ENCODE assay signal across 8 cellular contexts in genomic region chr1:37926061-37926924, GRCh38. TPM values are rescaled to one million over a fixed set of nuclear protein-coding genes. Genes with fewer than 3 reads are reported as not detected.
A peak's percentile ranks its signal among the peaks of the same experiment; 100 is the strongest.
DNase-seq lines count a peak whose midpoint lies in the region; ATAC-seq lines count a peak whose summit lies in the region.

No MANE protein-coding gene starts in this region.

- H3K9me3 Mint-ChIP-seq in activated T-cell treated with anti-CD3 and anti-CD28 coated beads, Interleukin-2, amount 50 U/mL, for 4 hours = no peaks in the 10 kb centered on the region
- H3K9me3 Mint-ChIP-seq in activated naive CD8-positive, alpha-beta T cell treated with anti-CD3 and anti-CD28 coated beads, Interleukin-2, amount 10 ng/mL, durations not matched to agents 7 days and 5 days = no peaks in the 10 kb centered on the region

- POLR2A ChIA-PET in activated naive CD8-positive, alpha-beta T cell treated with anti-CD3 and anti-CD28 coated beads, Interleukin-2, amount 10 ng/mL, durations not matched to agents 7 days and 5 days (lab: Charles Lee) = interaction anchor here (0.8 to 1.3 kb wide), 7 partner anchors 12 to 117 kb away, joined by 3 to 4 read pairs (median 3); partner anchors contain the start of genes INPP5B, MTF1 and SF3A3

- no peaks in the 10 kb centered on the region for H3K27me3 Mint-ChIP-seq in activated T-cell treated with anti-CD3 and anti-CD28 coated beads, Interleukin-2, amount 50 U/mL, for 4 hours (ENCODE audit: low read depth)
- no peaks in the 10 kb centered on the region for H3K27me3 Mint-ChIP-seq in activated naive CD8-positive, alpha-beta T cell treated with anti-CD3 and anti-CD28 coated beads, Interleukin-2, amount 10 ng/mL, durations not matched to agents 7 days and 5 days

- H3K27ac Mint-ChIP-seq in activated naive CD8-positive, alpha-beta T cell treated with anti-CD3 and anti-CD28 coated beads, Interleukin-2, amount 10 ng/mL, durations not matched to agents 7 days and 5 days = peak overlapping the region; percentile 84

- H3K36me3 Mint-ChIP-seq in activated T-cell treated with anti-CD3 and anti-CD28 coated beads, Interleukin-2, amount 50 U/mL, for 4 hours (ENCODE audit: insufficient read depth) = peaks cover 2% of the 10 kb centered on the region
- peaks cover 19% of the 10 kb centered on the region for H3K36me3 Mint-ChIP-seq in activated naive CD8-positive, alpha-beta T cell treated with anti-CD3 and anti-CD28 coated beads, Interleukin-2, amount 10 ng/mL, durations not matched to agents 7 days and 5 days

- peak overlapping the region; percentile 25 for H3K4me3 Mint-ChIP-seq in activated T-cell treated with anti-CD3 and anti-CD28 coated beads, Interleukin-2, amount 50 U/mL, for 4 hours
- H3K4me3 Mint-ChIP-seq in activated naive CD8-positive, alpha-beta T cell treated with anti-CD3 and anti-CD28 coated beads, Interleukin-2, amount 10 ng/mL, durations not matched to agents 7 days and 5 days = peak overlapping the region; percentile 73

- no peak for DNase-seq in activated T-cell treated with anti-CD3 and anti-CD28 coated beads, Interleukin-2, amount 50 U/mL, for 4 hours
- DNase-seq in activated T-cell treated with anti-CD3 and anti-CD28 coated beads, Interleukin-2, amount 50 U/mL, for 1 hour = no peak
- no peak for DNase-seq in activated naive CD8-positive, alpha-beta T cell treated with anti-CD3 and anti-CD28 coated beads, Interleukin-2, amount 10 ng/mL, durations not matched to agents 7 days and 5 days
- peak; percentile 37 for DNase-seq in stimulated activated naive CD8-positive, alpha-beta T cell treated with anti-CD3 and anti-CD28 coated beads, Interleukin-15, Interleukin-2, amounts not matched to agents 100 U/mL and 50 U/mL, for 24 hours
- DNase-seq in DMS79 (lab: John Stamatoyannopoulos, UW) (no peak), NCI-H1092 treated with DMSO at 0.1 percent for 48 hours (lab: John Stamatoyannopoulos, UW) (no peak), nucleus accumbens (lab: John Stamatoyannopoulos, UW) (no peak)

- no peak for ATAC-seq in activated T-cell treated with anti-CD3 and anti-CD28 coated beads, Interleukin-2, amount 50 U/mL, for 4 hours
- peak; percentile 63 for ATAC-seq in HG03108 (IDR thresholded peaks at IDR 0.05; ENCODE audit: unreplicated experiment)
- peak; percentile 43 for ATAC-seq in activated naive CD8-positive, alpha-beta T cell treated with anti-CD3 and anti-CD28 coated beads, Interleukin-2, amount 10 ng/mL, durations not matched to agents 7 days and 5 days (ENCODE audit: low read depth)
- no peak for ATAC-seq in stimulated activated naive CD8-positive, alpha-beta T cell treated with anti-CD3 and anti-CD28 coated beads, Interleukin-15, Interleukin-2, amounts not matched to agents 100 U/mL and 50 U/mL, for 24 hours

- H3K4me1 Mint-ChIP-seq in activated T-cell treated with anti-CD3 and anti-CD28 coated beads, Interleukin-2, amount 50 U/mL, for 4 hours (ENCODE audit: low read depth) = peaks cover 48% of the 10 kb centered on the region
- H3K4me1 Mint-ChIP-seq in activated naive CD8-positive, alpha-beta T cell treated with anti-CD3 and anti-CD28 coated beads, Interleukin-2, amount 10 ng/mL, durations not matched to agents 7 days and 5 days = peaks cover 43% of the 10 kb centered on the region

RNA-seq across cellular contexts. Expression of gene INPP5B, which starts 20.6 kb away (rescaled TPM):
- total RNA-seq in activated T-cell treated with anti-CD3 and anti-CD28 coated beads, Interleukin-2, amount 50 U/mL, for 4 hours = 10 to 100 TPM; 12.6 to 17.0 (median 15.5) TPM
- 10 to 100 TPM; 44.0 to 48.8 TPM for total RNA-seq in activated naive CD8-positive, alpha-beta T cell treated with anti-CD3 and anti-CD28 coated beads, Interleukin-2, amount 10 ng/mL, durations not matched to agents 7 days and 5 days

Comparison
In these comparisons a context has a peak if more than half of its experiments do, and no peak if none do; other contexts are left out.
1. ATAC-seq: peak in HG03108 (single experiment) and activated naive CD8-positive, alpha-beta T cell treated with anti-CD3 and anti-CD28 coated beads, Interleukin-2, amount 10 ng/mL, durations not matched to agents 7 days and 5 days (single experiment); none in activated T-cell treated with anti-CD3 and anti-CD28 coated beads, Interleukin-2, amount 50 U/mL, for 4 hours (0 of 2) and stimulated activated naive CD8-positive, alpha-beta T cell treated with anti-CD3 and anti-CD28 coated beads, Interleukin-15, Interleukin-2, amounts not matched to agents 100 U/mL and 50 U/mL, for 24 hours (single experiment).